Comparison of ENCODE assay signal across 27 cellular contexts in genomic region chr18:79343567-79344207, GRCh38. TPM values are rescaled to one million over a fixed set of nuclear protein-coding genes. Genes with fewer than 3 reads are reported as not detected.
DNase-seq lines count a peak whose midpoint lies in the region; ATAC-seq, FAIRE-seq and TF ChIP-seq lines count a peak whose summit lies in the region.
"Had no signal": no experiment of that assay in that cellular context is flagged by ENCODE, and none has a peak within 500 bp of the region (broad histone marks: within the 10 kb centered on the region; RNA-seq: fewer than 3 reads in every experiment).

No MANE protein-coding gene starts in this region.

- no peak overlapping the region for H2BK5ac ChIP-seq in trophoblast cell (ENCODE audit: low read depth, low read length, poor library complexity)

- peak overlapping the region; percentile 84 for H3K27ac Mint-ChIP-seq in astrocyte (ENCODE audit: unreplicated experiment)
- H3K27ac Mint-ChIP-seq: activated CD4-positive, alpha-beta T cell treated with anti-CD3 and anti-CD28 coated beads, Interleukin-2, amount 10 ng/mL, durations not matched to agents 24 days and 14 days; CD4-positive, CD25-positive, alpha-beta regulatory T cell; natural killer cell had no signal

- H3K4me3 Mint-ChIP-seq in astrocyte (ENCODE audit: unreplicated experiment): no peak overlapping the region
- H3K4me3 Mint-ChIP-seq: activated CD4-positive, alpha-beta T cell treated with anti-CD3 and anti-CD28 coated beads, Interleukin-2, amount 10 ng/mL, durations not matched to agents 24 days and 14 days; activated T-cell treated with anti-CD3 and anti-CD28 coated beads, Interleukin-2, amount 50 U/mL, for 4 hours; brain; CD4-positive, CD25-positive, alpha-beta regulatory T cell; natural killer cell had no signal

- no peak overlapping the region for H3K23ac ChIP-seq in trophoblast cell (ENCODE audit: low read length)

- H3K79me1 ChIP-seq in trophoblast cell (ENCODE audit: low read length): no peaks in the 10 kb centered on the region

- peaks cover 6% of the 10 kb centered on the region for H4K20me1 ChIP-seq in astrocyte (ENCODE audit: insufficient read depth, low read length)

- no peak overlapping the region for H2BK12ac ChIP-seq in trophoblast cell (ENCODE audit: low read length)

- in situ Hi-C loops in ACHN (cut with HindIII; ENCODE audit: low pct_ligation_motif_present, low pct_unique_long_range_greater_than_20kb, low sequenced_read_pairs): no loop called here

- no peak overlapping the region for H3K18ac ChIP-seq in trophoblast cell (ENCODE audit: low read length)

- H3K4me1 Mint-ChIP-seq in astrocyte (ENCODE audit: low read depth, unreplicated experiment): peaks cover 10% of the 10 kb centered on the region
- H3K4me1 Mint-ChIP-seq: activated CD4-positive, alpha-beta T cell treated with anti-CD3 and anti-CD28 coated beads, Interleukin-2, amount 10 ng/mL, durations not matched to agents 24 days and 14 days; brain; natural killer cell had no signal

- H3K9me3 ChIP-seq in astrocyte (ENCODE audit: insufficient read depth, low read depth, low read length): peaks cover 3% of the 10 kb centered on the region
- H3K9me3 ChIP-seq in pancreas: no peaks in the 10 kb centered on the region
- H3K9me3 ChIP-seq in trophoblast cell (ENCODE audit: insufficient read depth, low read depth, low read length): peaks cover 8% of the 10 kb centered on the region
- H3K9me3 ChIP-seq: SJCRH30, uterus had no signal

- no peak overlapping the region for H4K91ac ChIP-seq in trophoblast cell (ENCODE audit: low read depth, low read length)

- H4K8ac ChIP-seq in trophoblast cell (ENCODE audit: low read depth, low read length): no peak overlapping the region

- H3K27me3 ChIP-seq in astrocyte (ENCODE audit: insufficient read depth, low read length) (no peaks in the 10 kb centered on the region), pancreas (no peaks in the 10 kb centered on the region), trophoblast cell (ENCODE audit: insufficient read depth, low read length) (no peaks in the 10 kb centered on the region)
- H3K27me3 ChIP-seq: SJCRH30, spleen, uterus had no signal

- TF ChIP-seq CTCF in astrocyte (IDR thresholded peaks at IDR 0.05; ENCODE audit: insufficient read depth, low read depth, low read length) (no peak), pancreas (IDR thresholded peaks at IDR 0.05) (no peak)

- 65 to 66% methylated on average over 17 of the region's 17 CpGs for WGBS in pancreas, 2 donors
- no CpG with 5 or more reads among the region's 17 CpGs for WGBS in trophoblast cell (ENCODE audit: extremely low coverage, insufficient coverage, insufficient read length)

- H3K36me3 ChIP-seq in astrocyte (ENCODE audit: insufficient read depth, low read length) (peaks cover 12% of the 10 kb centered on the region), pancreas (peaks cover 0 to 26% (median 11%) of the 10 kb centered on the region in 3 donors), trophoblast cell (ENCODE audit: control insufficient read depth in 1 of 2, insufficient read depth in 2 of 2, low read length in 2 of 2) (peaks cover 24 to 29% of the 10 kb centered on the region in 2 experiments)
- H3K36me3 ChIP-seq: uterus had no signal

- H2AFZ ChIP-seq in astrocyte (ENCODE audit: low read depth, low read length) (no peak overlapping the region), trophoblast cell (ENCODE audit: insufficient read depth, low read length, poor library complexity) (no peak overlapping the region)

- no peak overlapping the region for H3K9ac ChIP-seq in astrocyte (ENCODE audit: low read length)
- H3K9ac ChIP-seq in trophoblast cell (ENCODE audit: low read length): no peak overlapping the region

- ATAC-seq in left colon (peak; percentile 91), pancreas (peak; percentile 48 to 82 (median 50))
- ATAC-seq: activated T-cell treated with anti-CD3 and anti-CD28 coated beads, Interleukin-2, amount 50 U/mL, for 4 hours; natural killer cell had no signal

- H3K4me1 ChIP-seq in astrocyte (ENCODE audit: insufficient read depth, low read length): peaks cover 9% of the 10 kb centered on the region
- peaks cover 0 to 5% (median 0%) of the 10 kb centered on the region in 3 donors for H3K4me1 ChIP-seq in pancreas
- no peaks in the 10 kb centered on the region for H3K4me1 ChIP-seq in trophoblast cell (ENCODE audit: control insufficient read depth in 1 of 2, insufficient read depth in 2 of 2, low read length in 2 of 2)
- H3K4me1 ChIP-seq: SJCRH30, spleen, uterus had no signal

- H3K27ac ChIP-seq in astrocyte (ENCODE audit: low read depth, low read length): no peak overlapping the region
- no peak overlapping the region for H3K27ac ChIP-seq in pancreas
- no peak overlapping the region for H3K27ac ChIP-seq in trophoblast cell (ENCODE audit: low read depth, low read length)
- H3K27ac ChIP-seq: SJCRH30, spleen, uterus had no signal

- no peak overlapping the region for H4K12ac ChIP-seq in trophoblast cell (ENCODE audit: low read depth, low read length)

- no peak overlapping the region for H3K4me2 ChIP-seq in astrocyte (ENCODE audit: low read length)
- no peak overlapping the region for H3K4me2 ChIP-seq in trophoblast cell (ENCODE audit: low read length)

- H3K9me3 Mint-ChIP-seq in astrocyte (ENCODE audit: unreplicated experiment): peaks cover 7% of the 10 kb centered on the region
- H3K9me3 Mint-ChIP-seq: activated CD4-positive, alpha-beta T cell treated with anti-CD3 and anti-CD28 coated beads, Interleukin-2, amount 10 ng/mL, durations not matched to agents 24 days and 14 days; activated T-cell treated with anti-CD3 and anti-CD28 coated beads, Interleukin-2, amount 50 U/mL, for 4 hours; brain; natural killer cell had no signal

- no peak overlapping the region for H3K4me3 ChIP-seq in astrocyte (ENCODE audit: insufficient read depth, low read depth, low read length)
- no peak overlapping the region for H3K4me3 ChIP-seq in pancreas
- no peak overlapping the region for H3K4me3 ChIP-seq in trophoblast cell (ENCODE audit: low read depth, low read length)
- H3K4me3 ChIP-seq: SJCRH30, spleen, uterus had no signal

- intact Hi-C loops in left colon (cut with DNase I, micrococcal nuclease) (no loop called here), pancreas (cut with DNase I) (no loop called here)

- no peak overlapping the region for H3K14ac ChIP-seq in trophoblast cell (ENCODE audit: low read length)

- H2BK120ac ChIP-seq in trophoblast cell (ENCODE audit: insufficient read depth, low read length, poor library complexity): no peak overlapping the region

- peaks cover 31% of the 10 kb centered on the region for H3K36me3 Mint-ChIP-seq in astrocyte (ENCODE audit: low read depth, unreplicated experiment)

- no peaks in the 10 kb centered on the region for H3K27me3 Mint-ChIP-seq in astrocyte (ENCODE audit: low read depth, unreplicated experiment)
- H3K27me3 Mint-ChIP-seq: activated CD4-positive, alpha-beta T cell treated with anti-CD3 and anti-CD28 coated beads, Interleukin-2, amount 10 ng/mL, durations not matched to agents 24 days and 14 days; brain; CD4-positive, CD25-positive, alpha-beta regulatory T cell had no signal

- peak; percentile 20 for DNase-seq in ACHN
- DNase-seq in astrocyte (ENCODE audit: low read depth): no peak
- DNase-seq in left colon: no peak
- no peak for DNase-seq in pancreas
- no peak for DNase-seq in trophoblast cell
- DNase-seq in COLO668 (lab: John Stamatoyannopoulos, UW; ENCODE audit: unreplicated experiment): no peak
- DNase-seq in stimulated activated CD4-positive, alpha-beta T cell treated with anti-CD3 and anti-CD28 coated beads, Interleukin-4, amount 100 ng/mL, for 1 hour: no peak
- DNase-seq in NCI-H128 (lab: John Stamatoyannopoulos, UW; ENCODE audit: unreplicated experiment): no peak
- DNase-seq: 8988T; activated CD4-positive, alpha-beta T cell treated with anti-CD3 and anti-CD28 coated beads, Interleukin-2, amount 10 ng/mL, durations not matched to agents 24 days and 14 days; activated naive CD4-positive, alpha-beta T cell; activated T-cell treated with anti-CD3 and anti-CD28 coated beads, Interleukin-2, amount 50 U/mL, for 4 hours; CD4-positive, CD25-positive, alpha-beta regulatory T cell; glutamatergic neuron; KG1; midbrain; MM.1S; natural killer cell; NCI-H446 treated with DMSO at 0.1 percent for 48 hours; SJCRH30; spleen; stimulated activated CD4-positive, alpha-beta T cell treated with anti-CD3 and anti-CD28 coated beads, Interleukin-2, amount 100 ng/mL, for 48 hours; substantia nigra; uterus had no signal

- H2AK5ac ChIP-seq in trophoblast cell (ENCODE audit: low read length): no peak overlapping the region

- FAIRE-seq in astrocyte (lab: Jason Lieb, UNC) (no peak), pancreas (lab: Jason Lieb, UNC) (no peak)
- FAIRE-seq: H1 had no signal

- no peak overlapping the region for H3K4ac ChIP-seq in trophoblast cell (ENCODE audit: low read depth, low read length)

- H3K79me2 ChIP-seq in astrocyte (ENCODE audit: insufficient read depth, low read length) (no peaks in the 10 kb centered on the region), trophoblast cell (ENCODE audit: control insufficient read depth, insufficient read depth, low read length, poor library complexity) (no peaks in the 10 kb centered on the region)

RNA-seq across cellular contexts. Expression of gene NFATC1, which starts 52.0 kb away (rescaled TPM):
- total RNA-seq in astrocyte (10.6 and 11.0 TPM in 2 replicates), left colon (1 to 10 TPM; 2.9 to 4.4 TPM), pancreas (1 to 10 TPM; 3.4 to 7.9 (median 4.5) TPM)
- polyA plus RNA-seq in pancreas: 1 to 10 TPM; 4.3 to 4.5 TPM
- 3.9 and 4.4 TPM in 2 replicates for polyA plus RNA-seq in trophoblast cell (2013)
- total RNA-seq: RPMI7951 had no signal
